ENCODE assay signal across 9 cellular contexts in genomic region chr2:225041210-225041870, GRCh38. TPM values are rescaled to one million over a fixed set of nuclear protein-coding genes. Genes with fewer than 3 reads are reported as not detected.
DNase-seq lines count a peak whose midpoint lies in the region; ATAC-seq and TF ChIP-seq lines count a peak whose summit lies in the region.
"Had no signal": no experiment of that assay in that cellular context is flagged by ENCODE, and none has a peak within 500 bp of the region (broad histone marks: within the 10 kb centered on the region; RNA-seq: fewer than 3 reads in every experiment).

No MANE protein-coding gene starts in this region.

- in situ Hi-C loops in gastrocnemius medialis (cut with MboI; ENCODE audit: low sequenced_read_pairs in 4 of 4) = no loop called here

- peaks cover 6 to 13% of the 10 kb centered on the region in 2 donors for H3K4me1 ChIP-seq in gastrocnemius medialis

- no peaks in the 10 kb centered on the region for H3K36me3 ChIP-seq in gastrocnemius medialis

- peak overlapping the region; percentile 44 to 59 (median 57) for H3K4me3 ChIP-seq in gastrocnemius medialis

- no peak overlapping the region for H3K27ac ChIP-seq in gastrocnemius medialis
- H3K27ac ChIP-seq: C4-2B had no signal

- TF ChIP-seq POLR2A in gastrocnemius medialis (IDR thresholded peaks at IDR 0.05) = no peak

- H3K27me3 ChIP-seq in gastrocnemius medialis = peaks cover 0 to 5% (median 0%) of the 10 kb centered on the region in 3 donors

- peak overlapping the region; percentile 98 to 99 for H3K27ac Mint-ChIP-seq in activated naive CD4-positive, alpha-beta T cell treated with anti-CD3 and anti-CD28 coated beads, Interleukin-2, amount 50 U/mL, for 72 hours

- intact Hi-C loops in gastrocnemius medialis (cut with DNase I; ENCODE audit: low total_unique reads) = no loop called here

- no peaks in the 10 kb centered on the region for H3K9me3 ChIP-seq in gastrocnemius medialis

- ATAC-seq in HG03045 (IDR thresholded peaks at IDR 0.05; ENCODE audit: unreplicated experiment) (peak; percentile 62), gastrocnemius medialis (peak in 1 of 2 donors; percentile 40)
- peak; percentile 64 to 75 for ATAC-seq in activated naive CD4-positive, alpha-beta T cell treated with anti-CD3 and anti-CD28 coated beads, Interleukin-2, amount 50 U/mL, for 72 hours

- DNase-seq in NCI-H2196 (lab: John Stamatoyannopoulos, UW; ENCODE audit: unreplicated experiment) (peak; percentile 13), NCI-H2196 treated with DMSO at 0.1 percent for 48 hours (lab: John Stamatoyannopoulos, UW; ENCODE audit: unreplicated experiment) (no peak), RPMI8226 (peak; percentile 65), hepatic stellate cell (ENCODE audit: low spot score) (peak; percentile 40), gastrocnemius medialis (no peak), NCI-H2107 treated with DMSO at 0.1 percent for 48 hours (lab: John Stamatoyannopoulos, UW; ENCODE audit: unreplicated experiment) (no peak)
- peak; percentile 54 to 82 for DNase-seq in activated naive CD4-positive, alpha-beta T cell treated with anti-CD3 and anti-CD28 coated beads, Interleukin-2, amount 50 U/mL, for 72 hours (ENCODE audit: low spot score in 2 of 2)

- peaks cover 12 to 18% of the 10 kb centered on the region in 2 donors for H3K36me3 Mint-ChIP-seq in activated naive CD4-positive, alpha-beta T cell treated with anti-CD3 and anti-CD28 coated beads, Interleukin-2, amount 50 U/mL, for 72 hours

- TF ChIP-seq CTCF in gastrocnemius medialis (IDR thresholded peaks at IDR 0.05 in 4 of 5, conservative IDR thresholded peaks at IDR 0.05 in 1 of 5) = no peak

- H3K9me3 Mint-ChIP-seq in activated naive CD4-positive, alpha-beta T cell treated with anti-CD3 and anti-CD28 coated beads, Interleukin-2, amount 50 U/mL, for 72 hours = no peaks in the 10 kb centered on the region

RNA-seq across cellular contexts. Expression of gene DOCK10, which starts 0.9 kb away (rescaled TPM):
- total RNA-seq in activated naive CD4-positive, alpha-beta T cell treated with anti-CD3 and anti-CD28 coated beads, Interleukin-2, amount 50 U/mL, for 72 hours = 100 to 1,000 TPM; 173 to 197 TPM
- total RNA-seq in gastrocnemius medialis = 1 to 10 TPM in 3 of 4 donors, under 1 TPM in 1; 0.97 to 1.9 (median 1.4) TPM

Comparison
In these comparisons a context has a peak if more than half of its experiments do, and no peak if none do; other contexts are left out.
1. DNase-seq: peak in NCI-H2196 (single experiment), RPMI8226 (single experiment), activated naive CD4-positive, alpha-beta T cell treated with anti-CD3 and anti-CD28 coated beads, Interleukin-2, amount 50 U/mL, for 72 hours (2 of 2) and hepatic stellate cell (single experiment); none in NCI-H2196 treated with DMSO at 0.1 percent for 48 hours (single experiment), gastrocnemius medialis (0 of 2) and NCI-H2107 treated with DMSO at 0.1 percent for 48 hours (single experiment).
2. RNA of gene DOCK10, which starts 0.9 kb away (total RNA-seq): 173 to 197 TPM in activated naive CD4-positive, alpha-beta T cell treated with anti-CD3 and anti-CD28 coated beads, Interleukin-2, amount 50 U/mL, for 72 hours; 0.97 to 1.9 TPM in gastrocnemius medialis; every median in the first group is over 10 times any median in the second.